Comparison of ENCODE assay signal across 19 cellular contexts in the genomic region with DNA sequence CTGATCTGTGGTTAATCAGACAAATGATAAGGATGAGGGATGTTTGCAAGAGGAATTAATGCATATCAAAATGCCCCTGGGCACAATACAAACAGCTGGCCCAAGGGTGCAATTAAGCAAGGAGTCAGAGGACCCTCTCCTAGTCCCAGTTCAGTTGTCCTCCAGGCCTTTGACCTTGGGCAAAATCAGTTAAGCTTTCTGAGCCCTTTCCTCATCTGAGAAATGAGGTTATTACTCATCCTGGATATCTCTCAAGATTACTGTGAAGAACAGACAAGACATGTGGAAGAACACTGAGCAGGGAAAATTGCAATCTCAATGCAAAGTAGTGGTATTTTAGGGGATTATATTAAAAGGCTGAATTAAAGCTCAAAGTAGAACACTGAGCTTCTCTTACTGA.
A peak's percentile ranks its signal among the peaks of the same experiment; 100 is the strongest.
DNase-seq lines count a peak whose midpoint lies in the region; ATAC-seq lines count a peak whose summit lies in the region.
"Had no signal": no experiment of that assay in that cellular context is flagged by ENCODE, and none has a peak within 500 bp of the region (broad histone marks: within the 10 kb centered on the region; RNA-seq: fewer than 3 reads in every experiment).

No MANE protein-coding gene starts in this region.

- ATAC-seq in GM18502 (IDR thresholded peaks at IDR 0.05; ENCODE audit: poor library complexity, unreplicated experiment) (peak; percentile 30), GM21381 (IDR thresholded peaks at IDR 0.05; ENCODE audit: unreplicated experiment) (peak; percentile 16), HG03520 (IDR thresholded peaks at IDR 0.05; ENCODE audit: unreplicated experiment) (peak; percentile 11), HG02623 (IDR thresholded peaks at IDR 0.05; ENCODE audit: unreplicated experiment) (no peak)
- no peak for ATAC-seq in effector memory CD8-positive, alpha-beta T cell (replicated peaks)

- H3K9me3 Mint-ChIP-seq in effector memory CD8-positive, alpha-beta T cell: no peaks in the 10 kb centered on the region
- H3K9me3 Mint-ChIP-seq: activated naive CD4-positive, alpha-beta T cell treated with anti-CD3 and anti-CD28 coated beads, Interleukin-2, amount 50 U/mL, for 72 hours had no signal

- H3K4me1 Mint-ChIP-seq in effector memory CD8-positive, alpha-beta T cell (ENCODE audit: low read depth in 2 of 2): peaks cover 56 to 78% of the 10 kb centered on the region in 2 donors

- no peak for DNase-seq in effector memory CD8-positive, alpha-beta T cell
- no peak for DNase-seq in NCI-H345 treated with DMSO at 0.1 percent for 48 hours (lab: John Stamatoyannopoulos, UW; ENCODE audit: unreplicated experiment)
- DNase-seq in substantia nigra (lab: John Stamatoyannopoulos, UW): no peak
- DNase-seq: activated CD8-positive, alpha-beta memory T cell treated with anti-CD3 and anti-CD28 coated beads, Interleukin-2, amount 50 U/mL, for 4 hours; DMS153; dorsolateral prefrontal cortex; esophagus squamous epithelium; head of caudate nucleus; NCI-H1694 treated with DMSO at 0.1 percent for 48 hours; OCI-M1; stimulated activated CD4-positive, alpha-beta T cell treated with anti-CD3 and anti-CD28 coated beads, Interleukin-2, amount 100 ng/mL, for 24 hours had no signal

- no peaks in the 10 kb centered on the region for H3K27me3 Mint-ChIP-seq in effector memory CD8-positive, alpha-beta T cell

- H3K4me3 Mint-ChIP-seq in effector memory CD8-positive, alpha-beta T cell: peak overlapping the region in 1 of 2 donors; percentile 66

- no peak overlapping the region for H3K27ac ChIP-seq in substantia nigra (ENCODE audit: low read depth, low read length, poor library complexity, severe bottlenecking)
- H3K27ac ChIP-seq: breast epithelium, dorsolateral prefrontal cortex, esophagus squamous epithelium, SK-N-MC, thoracic aorta had no signal

- H3K36me3 Mint-ChIP-seq in effector memory CD8-positive, alpha-beta T cell (ENCODE audit: insufficient read depth): peaks cover 22% of the 10 kb centered on the region

- H3K27ac Mint-ChIP-seq in effector memory CD8-positive, alpha-beta T cell: peak overlapping the region; percentile 81 to 88

Comparison
In these comparisons a context has a peak if more than half of its experiments do, and no peak if none do; other contexts are left out.
1. ATAC-seq: peak in GM18502 (single experiment), GM21381 (single experiment) and HG03520 (single experiment); none in effector memory CD8-positive, alpha-beta T cell (single experiment) and HG02623 (single experiment).